16 cellular contexts compared by ENCODE assay signal in genomic region chr14:68667313-68667791, GRCh38.
DNase-seq lines count a peak whose midpoint lies in the region; ATAC-seq and TF ChIP-seq lines count a peak whose summit lies in the region.
"Had no signal": no experiment of that assay in that cellular context is flagged by ENCODE, and none has a peak within 500 bp of the region (broad histone marks: within the 10 kb centered on the region; RNA-seq: fewer than 3 reads in every experiment).

No MANE protein-coding gene starts in this region.

- no peak overlapping the region for H3K9ac ChIP-seq in rectal smooth muscle tissue (ENCODE audit: low read length)

- TF ChIP-seq CTCF in AG09309 (IDR thresholded peaks at IDR 0.05; ENCODE audit: control insufficient read depth, insufficient read depth, low read depth, low read length, missing control alignments) = no peak
- no peak for TF ChIP-seq CTCF in PC-9 (conservative IDR thresholded peaks at IDR 0.05)
- TF ChIP-seq CTCF in Caco-2 (IDR thresholded peaks at IDR 0.05; ENCODE audit: insufficient read depth in 1 of 2, low read depth in 1 of 2, low read length in 1 of 2, severe bottlenecking in 1 of 2, unreplicated experiment in 1 of 2) = no peak

- H3K27ac Mint-ChIP-seq in Caco-2 (ENCODE audit: unreplicated experiment) = no peak overlapping the region
- H3K27ac Mint-ChIP-seq: activated CD4-positive, alpha-beta T cell treated with anti-CD3 and anti-CD28 coated beads for 36 hours; endodermal cell had no signal

- H3K27me3 Mint-ChIP-seq in Caco-2 (ENCODE audit: insufficient read depth, unreplicated experiment) = no peaks in the 10 kb centered on the region
- H3K27me3 Mint-ChIP-seq: activated CD4-positive, alpha-beta T cell treated with anti-CD3 and anti-CD28 coated beads for 36 hours had no signal

- H3K9me3 ChIP-seq in PC-9 (ENCODE audit: insufficient read depth, low read depth) (peaks cover 6% of the 10 kb centered on the region; the same call in 1 of the 2 replicates), Caco-2 (no peaks in the 10 kb centered on the region)
- H3K9me3 ChIP-seq: spleen had no signal

- CTCF ChIA-PET in PC-9 (lab: Charles Lee) = interaction anchor here (0.6 to 1.0 kb wide), 2 partner anchors 9 to 141 kb away, joined by 3 to 4 read pairs; no protein-coding TSS in a partner anchor
- CTCF ChIA-PET in Caco-2 (lab: Charles Lee) = no interaction called here

- peaks cover 74% of the 10 kb centered on the region for H3K4me1 ChIP-seq in PC-9 (replicated peaks; ENCODE audit: insufficient read depth)
- peaks cover 60% of the 10 kb centered on the region for H3K4me1 ChIP-seq in rectal smooth muscle tissue (ENCODE audit: control insufficient read depth, insufficient read depth, low read length)
- peaks cover 10% of the 10 kb centered on the region; the same call in 1 of the 2 replicates for H3K4me1 ChIP-seq in Caco-2

- no peaks in the 10 kb centered on the region for H3K36me3 ChIP-seq in PC-9 (ENCODE audit: low read depth)
- H3K36me3 ChIP-seq in rectal smooth muscle tissue (ENCODE audit: control insufficient read depth, insufficient read depth, low read length) = no peaks in the 10 kb centered on the region
- H3K36me3 ChIP-seq in Caco-2 (ENCODE audit: control insufficient read depth, insufficient read depth, low read length) = no peaks in the 10 kb centered on the region; the same call in 1 of the 2 replicates
- H3K36me3 ChIP-seq: spleen had no signal

- no peaks in the 10 kb centered on the region for H4K20me1 ChIP-seq in PC-9 (ENCODE audit: insufficient read depth)

- POLR2A ChIA-PET in PC-9 (lab: Charles Lee; ENCODE audit: unreplicated experiment) (no interaction called here), Caco-2 (lab: Charles Lee) (no interaction called here)

- H3K27ac ChIP-seq in PC-9 (peak overlapping the region; percentile 84; the same call in 1 of the 2 replicates), rectal smooth muscle tissue (ENCODE audit: low read depth, low read length) (peak overlapping the region; percentile 70)

- peaks cover 22% of the 10 kb centered on the region for H3K4me1 Mint-ChIP-seq in Caco-2 (ENCODE audit: low read depth, unreplicated experiment)

- peaks cover 43% of the 10 kb centered on the region for H3F3A ChIP-seq in PC-9 (ENCODE audit: insufficient read depth, low read depth)

- no peak overlapping the region for H2AFZ ChIP-seq in PC-9

- H3K79me2 ChIP-seq in PC-9 (ENCODE audit: low read depth) = no peaks in the 10 kb centered on the region

- intact Hi-C loops in PC-9 (cut with micrococcal nuclease; ENCODE audit: unreplicated experiment) = no loop called here
- intact Hi-C loops in Caco-2 (cut with micrococcal nuclease; ENCODE audit: unreplicated experiment) = loop anchor here (5.0 kb wide), 1 partner anchor 150 kb away; no protein-coding TSS in a partner anchor

- DNase-seq in AG09309 (ENCODE audit: low read depth) = peak; percentile 76
- no peak for DNase-seq in PC-9
- peak; percentile 76 for DNase-seq in fibroblast of peridontal ligament (ENCODE audit: extremely low read depth)
- no peak for DNase-seq in Caco-2
- DNase-seq: activated CD4-positive, alpha-beta T cell treated with anti-CD3 and anti-CD28 coated beads for 36 hours; aorta; DMS153; NCI-H2029 treated with DMSO at 0.1 percent for 48 hours; spleen; substantia nigra; T-helper 2 cell had no signal

- ATAC-seq in GM21390 (IDR thresholded peaks at IDR 0.05; ENCODE audit: unreplicated experiment) (no peak), GM18511 (IDR thresholded peaks at IDR 0.05; ENCODE audit: unreplicated experiment) (no peak), HG02973 (IDR thresholded peaks at IDR 0.05; ENCODE audit: unreplicated experiment) (no peak)
- ATAC-seq: activated CD4-positive, alpha-beta T cell treated with anti-CD3 and anti-CD28 coated beads for 36 hours had no signal

- no peaks in the 10 kb centered on the region for H3K9me2 ChIP-seq in PC-9 (ENCODE audit: insufficient read depth)

- no peaks in the 10 kb centered on the region for H3K27me3 ChIP-seq in PC-9 (ENCODE audit: insufficient read depth, low read depth)
- H3K27me3 ChIP-seq in rectal smooth muscle tissue (ENCODE audit: control insufficient read depth, insufficient read depth, low read length) = no peaks in the 10 kb centered on the region
- H3K27me3 ChIP-seq in Caco-2 (replicated peaks; ENCODE audit: control insufficient read depth, insufficient read depth, low read length) = no peaks in the 10 kb centered on the region
- H3K27me3 ChIP-seq: spleen had no signal

- H3K4me3 Mint-ChIP-seq in Caco-2 (ENCODE audit: unreplicated experiment) = no peak overlapping the region
- H3K4me3 Mint-ChIP-seq: activated CD4-positive, alpha-beta T cell treated with anti-CD3 and anti-CD28 coated beads for 36 hours; endodermal cell had no signal

- H3K4me3 ChIP-seq in AG09309 (ENCODE audit: control insufficient read depth, low read depth, low read length) = no peak overlapping the region
- H3K4me3 ChIP-seq in PC-9 = no peak overlapping the region
- H3K4me3 ChIP-seq in rectal smooth muscle tissue (ENCODE audit: low read length) = no peak overlapping the region
- no peak overlapping the region for H3K4me3 ChIP-seq in Caco-2 (ENCODE audit: low read depth, low read length)
- H3K4me3 ChIP-seq: spleen had no signal

- no peaks in the 10 kb centered on the region for H3K36me3 Mint-ChIP-seq in Caco-2 (ENCODE audit: insufficient read depth, unreplicated experiment)

- H3K4me2 ChIP-seq in PC-9 = no peak overlapping the region

- no TSS peak for BruUV-seq in PC-9 (replicated peaks; lab: Mats Ljungman, UMichigan)
- BruUV-seq in Caco-2 (replicated peaks; lab: Mats Ljungman, UMichigan) = no TSS peak

- H3K9me3 Mint-ChIP-seq in Caco-2 (ENCODE audit: unreplicated experiment) = peaks cover 10% of the 10 kb centered on the region
- H3K9me3 Mint-ChIP-seq: endodermal cell had no signal

Comparison
In these comparisons a context has a peak if more than half of its experiments do, and no peak if none do; other contexts are left out.
1. DNase-seq: peak in AG09309 (single experiment) and fibroblast of peridontal ligament (single experiment); none in PC-9 (0 of 2) and Caco-2 (0 of 2).